9 cellular contexts compared by ENCODE assay signal in the genomic region with DNA sequence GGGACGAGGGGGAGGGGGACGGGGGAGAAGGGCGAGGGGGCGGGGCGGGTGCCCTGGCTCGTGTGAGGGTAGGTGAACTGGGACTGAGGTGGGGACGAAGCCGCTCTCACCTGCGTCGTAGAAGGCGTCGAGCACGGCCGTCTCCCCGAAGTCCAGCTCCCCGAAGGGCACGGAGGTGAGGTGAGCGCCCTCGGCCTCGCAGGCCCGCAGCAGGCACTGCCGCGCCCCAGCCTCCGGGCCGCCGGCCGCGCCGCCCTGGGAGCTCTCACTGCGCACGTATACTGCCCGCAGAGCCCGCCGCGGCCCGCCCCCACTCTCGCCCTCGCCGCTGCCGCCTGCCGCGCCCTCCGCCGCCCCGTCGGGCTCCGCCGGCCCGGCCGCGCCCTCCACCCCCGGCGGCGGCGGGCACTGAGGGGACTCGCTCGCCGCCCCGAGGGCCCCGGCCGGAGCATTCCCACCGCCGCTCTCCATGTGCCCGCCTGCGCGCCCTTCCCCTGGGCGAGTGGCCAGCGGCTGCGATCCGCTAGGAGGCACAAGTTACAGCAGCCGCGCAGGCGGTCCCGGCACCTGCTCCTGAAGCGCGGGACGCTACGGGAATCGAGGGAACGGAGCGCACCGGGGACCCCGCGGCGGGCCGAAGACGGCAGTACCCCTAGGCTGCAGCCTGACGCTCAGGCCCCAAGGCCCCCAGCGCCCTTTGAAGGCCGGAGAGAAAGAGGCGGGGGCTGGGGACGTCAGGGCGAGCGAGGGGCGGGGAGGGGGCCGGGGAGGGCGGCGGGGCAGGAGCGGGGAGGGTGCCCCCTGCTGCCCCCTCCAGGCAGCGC. TPM values are rescaled to one million over a fixed set of nuclear protein-coding genes. Genes with fewer than 3 reads are reported as not detected.
DNase-seq lines count a peak whose midpoint lies in the region; ATAC-seq and TF ChIP-seq lines count a peak whose summit lies in the region.
"Had no signal": no experiment of that assay in that cellular context is flagged by ENCODE, and none has a peak within 500 bp of the region (broad histone marks: within the 10 kb centered on the region; RNA-seq: fewer than 3 reads in every experiment).

A gene with protein sequence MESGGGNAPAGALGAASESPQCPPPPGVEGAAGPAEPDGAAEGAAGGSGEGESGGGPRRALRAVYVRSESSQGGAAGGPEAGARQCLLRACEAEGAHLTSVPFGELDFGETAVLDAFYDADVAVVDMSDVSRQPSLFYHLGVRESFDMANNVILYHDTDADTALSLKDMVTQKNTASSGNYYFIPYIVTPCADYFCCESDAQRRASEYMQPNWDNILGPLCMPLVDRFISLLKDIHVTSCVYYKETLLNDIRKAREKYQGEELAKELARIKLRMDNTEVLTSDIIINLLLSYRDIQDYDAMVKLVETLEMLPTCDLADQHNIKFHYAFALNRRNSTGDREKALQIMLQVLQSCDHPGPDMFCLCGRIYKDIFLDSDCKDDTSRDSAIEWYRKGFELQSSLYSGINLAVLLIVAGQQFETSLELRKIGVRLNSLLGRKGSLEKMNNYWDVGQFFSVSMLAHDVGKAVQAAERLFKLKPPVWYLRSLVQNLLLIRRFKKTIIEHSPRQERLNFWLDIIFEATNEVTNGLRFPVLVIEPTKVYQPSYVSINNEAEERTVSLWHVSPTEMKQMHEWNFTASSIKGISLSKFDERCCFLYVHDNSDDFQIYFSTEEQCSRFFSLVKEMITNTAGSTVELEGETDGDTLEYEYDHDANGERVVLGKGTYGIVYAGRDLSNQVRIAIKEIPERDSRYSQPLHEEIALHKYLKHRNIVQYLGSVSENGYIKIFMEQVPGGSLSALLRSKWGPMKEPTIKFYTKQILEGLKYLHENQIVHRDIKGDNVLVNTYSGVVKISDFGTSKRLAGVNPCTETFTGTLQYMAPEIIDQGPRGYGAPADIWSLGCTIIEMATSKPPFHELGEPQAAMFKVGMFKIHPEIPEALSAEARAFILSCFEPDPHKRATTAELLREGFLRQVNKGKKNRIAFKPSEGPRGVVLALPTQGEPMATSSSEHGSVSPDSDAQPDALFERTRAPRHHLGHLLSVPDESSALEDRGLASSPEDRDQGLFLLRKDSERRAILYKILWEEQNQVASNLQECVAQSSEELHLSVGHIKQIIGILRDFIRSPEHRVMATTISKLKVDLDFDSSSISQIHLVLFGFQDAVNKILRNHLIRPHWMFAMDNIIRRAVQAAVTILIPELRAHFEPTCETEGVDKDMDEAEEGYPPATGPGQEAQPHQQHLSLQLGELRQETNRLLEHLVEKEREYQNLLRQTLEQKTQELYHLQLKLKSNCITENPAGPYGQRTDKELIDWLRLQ (N-terminal part only) (minus strand): TSS at position 718 of the 824 bp plus-strand sequence. CDS start 247 bp downstream, at position 471.

- DNase-seq in GM12865 (ENCODE audit: low read depth): peak; percentile 24
- peak; percentile 50 for DNase-seq in PC-3
- no peak for DNase-seq in mammary epithelial cell
- peak; percentile 12 to 44 for DNase-seq in lung microvascular endothelial cell (ENCODE audit: low read depth in 2 of 2)

- ATAC-seq in PC-3 (peak; percentile 75), GM21619 (IDR thresholded peaks at IDR 0.05; ENCODE audit: unreplicated experiment) (no peak), HG03457 (IDR thresholded peaks at IDR 0.05; ENCODE audit: unreplicated experiment) (no peak), GM19023 (IDR thresholded peaks at IDR 0.05; ENCODE audit: unreplicated experiment) (no peak)

- no peaks in the 10 kb centered on the region for H3K9me3 ChIP-seq in PC-3 (ENCODE audit: low read length)
- H3K9me3 ChIP-seq in mammary epithelial cell (replicated peaks; ENCODE audit: insufficient read depth, low read length): peaks cover 6% of the 10 kb centered on the region

- H3K36me3 ChIP-seq in ACC112 (ENCODE audit: insufficient read depth, low read length): no peaks in the 10 kb centered on the region
- no peaks in the 10 kb centered on the region for H3K36me3 ChIP-seq in PC-3 (ENCODE audit: low read depth, low read length)
- H3K36me3 ChIP-seq in mammary epithelial cell (ENCODE audit: insufficient read depth, low read length): no peaks in the 10 kb centered on the region

- peak within 1 kb of the TSS; percentile 14 for H2AFZ ChIP-seq in ACC112 (ENCODE audit: low read length, unreplicated experiment)
- peak within 1 kb of the TSS; percentile 90 for H2AFZ ChIP-seq in PC-3 (ENCODE audit: low read length)
- H2AFZ ChIP-seq in mammary epithelial cell (ENCODE audit: low read depth, low read length): peak within 1 kb of the TSS; percentile 44

- POLR2A ChIA-PET in PC-3 (lab: Charles Lee; ENCODE audit: unreplicated experiment): no interaction called here

- no peak for TF ChIP-seq CTCF in GM12865 (IDR thresholded peaks at IDR 0.05; ENCODE audit: insufficient read depth, low read depth, low read length, missing control alignments)
- TF ChIP-seq CTCF in PC-3 (conservative IDR thresholded peaks at IDR 0.05; ENCODE audit: low read depth, low read length): no peak; the same call in 1 of the 2 replicates
- TF ChIP-seq CTCF in mammary epithelial cell (conservative IDR thresholded peaks at IDR 0.05 in 1 of 2, IDR thresholded peaks at IDR 0.05 in 1 of 2; ENCODE audit: extremely low read depth in 1 of 2, insufficient read depth in 1 of 2, low read depth in 1 of 2, low read length in 2 of 2): no peak

- peaks cover 50% of the 10 kb centered on the region for H3K27me3 ChIP-seq in ACC112 (ENCODE audit: insufficient read depth, low read length)
- no peaks in the 10 kb centered on the region for H3K27me3 ChIP-seq in PC-3 (ENCODE audit: low read length)
- H3K27me3 ChIP-seq in mammary epithelial cell (ENCODE audit: insufficient read depth, low read length): no peaks in the 10 kb centered on the region

- H3F3A ChIP-seq in PC-3 (ENCODE audit: low read length, unreplicated experiment): no peaks in the 10 kb centered on the region

- no peaks in the 10 kb centered on the region for H3K9me2 ChIP-seq in PC-3 (replicated peaks; ENCODE audit: low read length)

- BruUV-seq in PC-3 (replicated peaks; lab: Mats Ljungman, UMichigan): no TSS peak
- BruUV-seq in mammary epithelial cell (replicated peaks; lab: Mats Ljungman, UMichigan): no TSS peak

- H3K4me2 ChIP-seq in PC-3 (ENCODE audit: low read length) (peak within 1 kb of the TSS; percentile 96), mammary epithelial cell (ENCODE audit: insufficient read depth, low read depth, low read length) (peak within 1 kb of the TSS; percentile 75)

- H3K4me3 ChIP-seq in ACC112 (ENCODE audit: low read depth, low read length): peak within 1 kb of the TSS; percentile 58
- H3K4me3 ChIP-seq in GM12865 (ENCODE audit: low read depth, low read length): peak within 1 kb of the TSS; percentile 47
- H3K4me3 ChIP-seq in PC-3 (ENCODE audit: low read length): peak within 1 kb of the TSS; percentile 68
- H3K4me3 ChIP-seq in mammary epithelial cell (replicated peaks in 1 of 3; ENCODE audit: insufficient read depth in 1 of 3, low read depth in 2 of 3, low read length in 3 of 3): peak within 1 kb of the TSS in 1 of 3 experiments; percentile 24

- no peak within 1 kb of the TSS for H3K9ac ChIP-seq in PC-3 (ENCODE audit: low read length)
- H3K9ac ChIP-seq in mammary epithelial cell (ENCODE audit: insufficient read depth, low read length): no peak within 1 kb of the TSS

- no CpG with 5 or more reads among the region's 100 CpGs for WGBS in mammary epithelial cell (ENCODE audit: low coverage, missing lambda C conversion rate)

- in situ Hi-C loops in mammary epithelial cell (cut with MboI; ENCODE audit: low sequenced_read_pairs in 2 of 2): no loop called here

- intact Hi-C loops in PC-3 (cut with micrococcal nuclease): loop anchor here (5.0 kb wide), 1 partner anchor 143 kb away; no protein-coding TSS in a partner anchor
- intact Hi-C loops in mammary epithelial cell (cut with micrococcal nuclease): loop anchor here (5.0 kb wide), 1 partner anchor 143 kb away; no protein-coding TSS in a partner anchor

- CTCF ChIA-PET in PC-3 (lab: Charles Lee) (no interaction called here), mammary epithelial cell (lab: Charles Lee; ENCODE audit: low non-redundant PET) (no interaction called here)

- H4K20me1 ChIP-seq in PC-3 (ENCODE audit: low read length): no peaks in the 10 kb centered on the region
- no peaks in the 10 kb centered on the region for H4K20me1 ChIP-seq in mammary epithelial cell (ENCODE audit: insufficient read depth, low read length)

- dilution Hi-C loops in mammary epithelial cell (cut with HindIII; ENCODE audit: low sequenced_read_pairs): no loop called here

- peaks cover 3% of the 10 kb centered on the region for H3K4me1 ChIP-seq in ACC112 (ENCODE audit: control insufficient read depth, insufficient read depth, low read length, unreplicated experiment)
- H3K4me1 ChIP-seq in PC-3 (ENCODE audit: insufficient read depth, low read length): no peaks in the 10 kb centered on the region
- no peaks in the 10 kb centered on the region for H3K4me1 ChIP-seq in mammary epithelial cell (ENCODE audit: insufficient read depth, low read length)

- H3K79me2 ChIP-seq in ACC112 (ENCODE audit: control insufficient read depth, insufficient read depth, low read length, unreplicated experiment): no peaks in the 10 kb centered on the region
- no peaks in the 10 kb centered on the region for H3K79me2 ChIP-seq in PC-3 (ENCODE audit: low read length)
- H3K79me2 ChIP-seq in mammary epithelial cell (ENCODE audit: insufficient read depth, low read length): no peaks in the 10 kb centered on the region

- H3K27ac ChIP-seq in ACC112 (ENCODE audit: low read depth, low read length): no peak within 1 kb of the TSS
- H3K27ac ChIP-seq in PC-3 (ENCODE audit: low read length): no peak within 1 kb of the TSS
- H3K27ac ChIP-seq in mammary epithelial cell (ENCODE audit: insufficient read depth, low read depth, low read length): no peak within 1 kb of the TSS

RNA-seq across cellular contexts. Expression of the gene that starts here (rescaled TPM):
- total RNA-seq in PC-3 (2014; rRNA removed) (3.4 and 4.2 TPM in 2 replicates), mammary epithelial cell (under 1 TPM in 1 of 2 donors, not detected in 1; under 0.01 TPM), lung microvascular endothelial cell (under 0.01 TPM in 2 replicates)
- 0.05 TPM for polyA plus RNA-seq in mammary epithelial cell
- not detected for polyA minus RNA-seq in mammary epithelial cell
- total RNA-seq: glomerular endothelial cell had no signal

Comparison
In these comparisons a context has a peak if more than half of its experiments do, and no peak if none do; other contexts are left out.
1. Peak in DNase-seq in lung microvascular endothelial cell; RNA of the gene not detected or under 1 TPM.
2. H2AFZ ChIP-seq: peak in every context shown above with its lines; median percentile 90 in PC-3; 44 in mammary epithelial cell; 14 in ACC112.